ENCODE assay signal across 18 cellular contexts in genomic region chr10:70568781-70569495, GRCh38. TPM values are rescaled to one million over a fixed set of nuclear protein-coding genes. Genes with fewer than 3 reads are reported as not detected.
DNase-seq lines count a peak whose midpoint lies in the region; ATAC-seq, FAIRE-seq and TF ChIP-seq lines count a peak whose summit lies in the region.
"Had no signal": no experiment of that assay in that cellular context is flagged by ENCODE, and none has a peak within 500 bp of the region (broad histone marks: within the 10 kb centered on the region; RNA-seq: fewer than 3 reads in every experiment).

No MANE protein-coding gene starts in this region.

- H3K36me3 ChIP-seq in left ventricle myocardium inferior, result peaks cover 13% of the 10 kb centered on the region
- H3K36me3 ChIP-seq in Loucy (ENCODE audit: insufficient read depth, low read length), result no peaks in the 10 kb centered on the region
- H3K36me3 ChIP-seq in kidney (ENCODE audit: control insufficient read depth in 1 of 2, insufficient read depth in 2 of 2, low read length in 2 of 2), result no peaks in the 10 kb centered on the region
- no peaks in the 10 kb centered on the region for H3K36me3 ChIP-seq in testis (ENCODE audit: low read depth, missing control alignments)
- no peaks in the 10 kb centered on the region for H3K36me3 ChIP-seq in small intestine (ENCODE audit: control insufficient read depth in 2 of 2, insufficient read depth in 2 of 2, low read length in 2 of 2)

- H3K4me1 ChIP-seq in left ventricle myocardium inferior (peaks cover 20% of the 10 kb centered on the region), Loucy (ENCODE audit: insufficient read depth, low read length, poor library complexity, severe bottlenecking) (peaks cover 55% of the 10 kb centered on the region), kidney (ENCODE audit: control insufficient read depth in 1 of 2, insufficient read depth in 1 of 2, low read depth in 1 of 2, low read length in 2 of 2) (peaks cover 0 to 3% of the 10 kb centered on the region in 2 donors), testis (peaks cover 8% of the 10 kb centered on the region), small intestine (ENCODE audit: control insufficient read depth in 2 of 2, insufficient read depth in 1 of 2, low read depth in 1 of 2, low read length in 1 of 2) (no peaks in the 10 kb centered on the region)

- peak overlapping the region; percentile 25 for H3K4me2 ChIP-seq in Loucy (ENCODE audit: low read depth, low read length, poor library complexity, severe bottlenecking)

- H3K9me2 ChIP-seq in Loucy (replicated peaks; ENCODE audit: low read depth, low read length), result no peaks in the 10 kb centered on the region

- no peaks in the 10 kb centered on the region for H3K79me2 ChIP-seq in Loucy (ENCODE audit: insufficient read depth, low read length)

- 74 to 84% methylated on average over 5 to 7 of the region's 7 CpGs for WGBS in testis, 2 donors
- WGBS in small intestine, 3 donors, result 85 to 90% (median 87%) methylated on average over 7 of the region's 7 CpGs

- H3K9ac ChIP-seq in Loucy (ENCODE audit: low read depth, low read length, poor library complexity, severe bottlenecking), result no peak overlapping the region
- no peak overlapping the region for H3K9ac ChIP-seq in kidney (ENCODE audit: low read length in 2 of 2)

- no peak for ATAC-seq in left cardiac atrium
- ATAC-seq in HG03095 (IDR thresholded peaks at IDR 0.05; ENCODE audit: unreplicated experiment), result no peak

- H3K27ac ChIP-seq in left ventricle myocardium inferior (replicated peaks) (no peak overlapping the region), kidney (ENCODE audit: low read depth in 2 of 2, low read length in 2 of 2) (no peak overlapping the region), testis (no peak overlapping the region), small intestine (ENCODE audit: low read depth in 1 of 2, low read length in 1 of 2) (no peak overlapping the region)

- DNase-seq in left cardiac atrium (peak; percentile 7), left ventricle myocardium inferior (no peak), kidney (peak; percentile 41), testis (peak; percentile 56), small intestine (no peak)
- DNase-seq in central memory CD4-positive, alpha-beta T cell, result no peak
- DNase-seq: 8988T; AML-193; CD4-positive, alpha-beta T cell; DMS79; EL; GDM1; HCEC 1CT had no signal

- no peaks in the 10 kb centered on the region for H4K20me1 ChIP-seq in Loucy (ENCODE audit: insufficient read depth, low read length, poor library complexity, severe bottlenecking)

- H3K9me3 ChIP-seq in left ventricle myocardium inferior (replicated peaks), result no peaks in the 10 kb centered on the region
- no peaks in the 10 kb centered on the region for H3K9me3 ChIP-seq in Loucy (ENCODE audit: insufficient read depth, low read depth, low read length)
- H3K9me3 ChIP-seq in kidney (ENCODE audit: control insufficient read depth in 1 of 2, low read length in 2 of 2), result no peaks in the 10 kb centered on the region
- H3K9me3 ChIP-seq in testis, result no peaks in the 10 kb centered on the region
- H3K9me3 ChIP-seq in small intestine (ENCODE audit: control insufficient read depth, low read depth), result no peaks in the 10 kb centered on the region

- H2AFZ ChIP-seq in Loucy (ENCODE audit: low read length), result no peak overlapping the region

- intact Hi-C loops in left cardiac atrium (cut with DNase I), result no loop called here
- intact Hi-C loops in left ventricle myocardium inferior (cut with micrococcal nuclease), result no loop called here
- intact Hi-C loops in kidney (cut with DNase I), result loop anchor here (10.0 kb wide), 1 partner anchor 306 kb away; no protein-coding TSS in a partner anchor
- intact Hi-C loops in testis (cut with DNase I; ENCODE audit: low total_unique reads), result no loop called here

- no peak for TF ChIP-seq CTCF in left ventricle myocardium inferior (IDR thresholded peaks at IDR 0.05; ENCODE audit: borderline replicate concordance)
- no peak for TF ChIP-seq CTCF in Loucy (conservative IDR thresholded peaks at IDR 0.05; ENCODE audit: low read length)
- no peak for TF ChIP-seq CTCF in kidney (IDR thresholded peaks at IDR 0.05; ENCODE audit: borderline replicate concordance, extremely low read depth, insufficient read depth)
- TF ChIP-seq CTCF in testis (IDR thresholded peaks at IDR 0.05), result no peak

- no peaks in the 10 kb centered on the region for H3F3A ChIP-seq in Loucy (ENCODE audit: low read depth)

- TF ChIP-seq POLR2A in testis (IDR thresholded peaks at IDR 0.05), result no peak

- FAIRE-seq in kidney (lab: Jason Lieb, UNC) (no peak), small intestine (lab: Jason Lieb, UNC) (no peak)
- FAIRE-seq: GM12892, GM19239 had no signal

- H3K27me3 ChIP-seq in left ventricle myocardium inferior (ENCODE audit: low read depth) (no peaks in the 10 kb centered on the region), Loucy (ENCODE audit: insufficient read depth, low read length, poor library complexity, severe bottlenecking) (no peaks in the 10 kb centered on the region), testis (no peaks in the 10 kb centered on the region), small intestine (ENCODE audit: control insufficient read depth in 2 of 2, insufficient read depth in 2 of 2, low read length in 2 of 2) (no peaks in the 10 kb centered on the region)

- H3K4me3 ChIP-seq in left ventricle myocardium inferior (no peak overlapping the region), Loucy (ENCODE audit: low read length, poor library complexity, severe bottlenecking) (no peak overlapping the region), kidney (ENCODE audit: low read length in 2 of 2) (no peak overlapping the region), testis (no peak overlapping the region), small intestine (ENCODE audit: low read depth in 1 of 2, low read length in 2 of 2) (no peak overlapping the region)

RNA-seq across cellular contexts. Expression of gene PRF1, which starts 33.6 kb away (rescaled TPM):
- total RNA-seq in left cardiac atrium (1 to 10 TPM; 1.5 to 4.6 TPM), left ventricle myocardium inferior (2.6 TPM), kidney (8.8 TPM), testis (1 to 10 TPM in 1 of 2 donors, under 1 TPM in 1; 0.55 to 1.8 TPM)
- polyA plus RNA-seq in kidney (ENCODE audit: insufficient read depth, low read depth, low replicate concordance) (1.4 TPM), testis (ENCODE audit: insufficient read depth, low read depth, low replicate concordance) (2.2 TPM), small intestine (1 to 10 TPM; 1.1 to 2.4 (median 2.0) TPM)
- total RNA-seq: H4 had no signal

Comparison
In these comparisons a context has a peak if more than half of its experiments do, and no peak if none do; other contexts are left out.
1. DNase-seq: peak in left cardiac atrium (single experiment), kidney (single experiment) and testis (single experiment); none in left ventricle myocardium inferior (single experiment), central memory CD4-positive, alpha-beta T cell (single experiment) and small intestine (single experiment).